ENCODE assay signal across 1 cellular context in the genomic region with DNA sequence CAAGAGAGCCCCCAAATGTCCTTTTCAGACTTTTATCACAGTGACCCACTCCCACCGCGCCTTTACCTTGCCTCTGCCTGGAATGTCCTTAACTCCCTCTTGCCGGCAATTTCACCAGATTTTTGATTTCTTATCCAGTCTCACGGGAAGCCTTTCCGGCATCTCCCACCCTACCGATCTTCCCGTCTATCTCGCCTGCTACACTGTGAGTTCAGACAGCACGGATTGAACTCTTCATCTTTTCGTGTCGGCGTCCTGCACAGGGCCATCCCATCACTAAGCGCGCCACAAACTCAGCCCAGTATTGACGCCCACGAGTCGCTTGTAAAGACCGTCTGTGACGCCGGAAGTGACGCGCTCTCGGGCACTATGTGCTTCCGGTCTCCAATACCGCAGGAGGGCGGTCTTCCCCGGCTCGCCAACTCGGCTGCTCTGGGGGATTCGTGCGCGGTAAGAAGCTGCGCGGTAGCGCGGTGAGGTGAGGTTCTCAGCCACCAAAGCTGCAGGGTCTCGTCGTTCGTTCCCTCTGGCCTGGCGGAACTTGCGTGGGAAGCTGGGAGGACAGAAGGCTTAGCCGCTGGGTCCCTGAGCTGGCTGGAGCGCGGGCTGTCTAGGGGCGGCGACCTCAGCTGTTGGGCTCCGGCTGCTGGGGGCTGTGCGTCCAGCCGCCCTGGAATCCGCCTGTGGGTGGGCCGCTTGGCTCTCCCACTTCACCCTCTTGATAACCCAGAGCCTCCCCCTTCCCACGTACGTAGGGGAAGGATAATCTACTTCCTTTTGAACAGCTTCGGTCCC.
TF ChIP-seq lines count a peak whose summit lies in the region.

A gene with protein sequence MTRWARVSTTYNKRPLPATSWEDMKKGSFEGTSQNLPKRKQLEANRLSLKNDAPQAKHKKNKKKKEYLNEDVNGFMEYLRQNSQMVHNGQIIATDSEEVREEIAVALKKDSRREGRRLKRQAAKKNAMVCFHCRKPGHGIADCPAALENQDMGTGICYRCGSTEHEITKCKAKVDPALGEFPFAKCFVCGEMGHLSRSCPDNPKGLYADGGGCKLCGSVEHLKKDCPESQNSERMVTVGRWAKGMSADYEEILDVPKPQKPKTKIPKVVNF (plus strand): TSS at position 367 of the 795 bp plus-strand sequence. CDS start 3,171 bp downstream, outside the sequence.

TF ChIP-seq in K562, 482 proteins besides CTCF, POLR2A, EP300 and RAD21 (continued from another document and continues in another):
- TF ChIP-seq CTCFL (IDR thresholded peaks at IDR 0.05; ENCODE audit: borderline replicate concordance, insufficient read depth, low read depth, low read length, poor library complexity, severe bottlenecking) (peak; percentile 58), SMAD3 (CRISPR knock-in tag; conservative IDR thresholded peaks at IDR 0.05) (no peak), ARID1B (IDR thresholded peaks at IDR 0.05) (0 out of 2 replicates have a peak, but pooled peaks have one; percentile 19), ZBED1 (IDR thresholded peaks at IDR 0.05) (peak; percentile 84), MAZ (CRISPR knock-in tag; conservative IDR thresholded peaks at IDR 0.05 in 1 of 2, IDR thresholded peaks at IDR 0.05 in 1 of 2) (peak in 1 of 2 experiments; percentile 70), HMG20A (CRISPR knock-in tag; conservative IDR thresholded peaks at IDR 0.05) (no peak), CBFB (CRISPR knock-in tag; IDR thresholded peaks at IDR 0.05) (peak; percentile 64; the same call in 1 of the 2 replicates), NRF1 (conservative IDR thresholded peaks at IDR 0.05 in 1 of 2, IDR thresholded peaks at IDR 0.05 in 1 of 2) (peak; percentile 85 to 88), BCLAF1 (IDR thresholded peaks at IDR 0.05; ENCODE audit: borderline replicate concordance in 1 of 2, control insufficient read depth in 1 of 2, low read depth in 2 of 2, low read length in 1 of 2) (no peak), TARDBP (IDR thresholded peaks at IDR 0.05) (no peak), FOXK2 (conservative IDR thresholded peaks at IDR 0.05 in 1 of 2, IDR thresholded peaks at IDR 0.05 in 1 of 2; ENCODE audit: low read depth in 2 of 2) (peak; percentile 88 to 91), SIN3A (IDR thresholded peaks at IDR 0.05; ENCODE audit: borderline replicate concordance in 2 of 2, control insufficient read depth in 1 of 2, low read depth in 2 of 2, low read length in 2 of 2) (peak; percentile 67 to 80; a peak in 3 of 4 replicates), ATF7 (IDR thresholded peaks at IDR 0.05) (peak; percentile 76), NEUROD1 (IDR thresholded peaks at IDR 0.05; ENCODE audit: borderline replicate concordance, low read depth, low read length, partially characterized antibody) (peak; percentile 49), NR2C1 (IDR thresholded peaks at IDR 0.05) (peak; percentile 94), NR2C1 (tag; IDR thresholded peaks at IDR 0.05) (peak; percentile 95), RBM25 (IDR thresholded peaks at IDR 0.05; ENCODE audit: low read depth, low read length, severe bottlenecking) (no peak), PYGO2 (tag; IDR thresholded peaks at IDR 0.05) (no peak), RFX7 (CRISPR knock-in tag; IDR thresholded peaks at IDR 0.05) (no peak), ZBTB26 (CRISPR knock-in tag; IDR thresholded peaks at IDR 0.05) (0 out of 2 replicates have a peak, but pooled peaks have one; percentile 53), TEAD4 (IDR thresholded peaks at IDR 0.05; ENCODE audit: low read length) (peak; percentile 11; the same call in 1 of the 2 replicates), TEAD4 (CRISPR knock-in tag; IDR thresholded peaks at IDR 0.05; ENCODE audit: borderline replicate concordance) (no peak), BCL6 (CRISPR knock-in tag; IDR thresholded peaks at IDR 0.05) (no peak), ETV6 (IDR thresholded peaks at IDR 0.05; ENCODE audit: borderline replicate concordance in 1 of 2, low read depth in 2 of 2, low read length in 1 of 2) (peak in 1 of 2 experiments; percentile 34; a peak in 1 of 4 replicates), ETV6 (CRISPR knock-in tag; IDR thresholded peaks at IDR 0.05; ENCODE audit: borderline replicate concordance) (no peak), ZNF263 (CRISPR knock-in tag; IDR thresholded peaks at IDR 0.05; ENCODE audit: borderline replicate concordance) (no peak; the same call in 1 of the 2 replicates), CBX2 (IDR thresholded peaks at IDR 0.05; ENCODE audit: insufficient read depth, low read length, poor library complexity, severe bottlenecking) (no peak), C11orf30 (IDR thresholded peaks at IDR 0.05; ENCODE audit: low read depth) (peak; percentile 93)
- TF ChIP-seq, protein P1, sequence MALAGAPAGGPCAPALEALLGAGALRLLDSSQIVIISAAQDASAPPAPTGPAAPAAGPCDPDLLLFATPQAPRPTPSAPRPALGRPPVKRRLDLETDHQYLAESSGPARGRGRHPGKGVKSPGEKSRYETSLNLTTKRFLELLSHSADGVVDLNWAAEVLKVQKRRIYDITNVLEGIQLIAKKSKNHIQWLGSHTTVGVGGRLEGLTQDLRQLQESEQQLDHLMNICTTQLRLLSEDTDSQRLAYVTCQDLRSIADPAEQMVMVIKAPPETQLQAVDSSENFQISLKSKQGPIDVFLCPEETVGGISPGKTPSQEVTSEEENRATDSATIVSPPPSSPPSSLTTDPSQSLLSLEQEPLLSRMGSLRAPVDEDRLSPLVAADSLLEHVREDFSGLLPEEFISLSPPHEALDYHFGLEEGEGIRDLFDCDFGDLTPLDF (CRISPR knock-in tag; IDR thresholded peaks at IDR 0.05) = peak; percentile 56; the same call in 1 of the 2 replicates
- TF ChIP-seq, protein P2, sequence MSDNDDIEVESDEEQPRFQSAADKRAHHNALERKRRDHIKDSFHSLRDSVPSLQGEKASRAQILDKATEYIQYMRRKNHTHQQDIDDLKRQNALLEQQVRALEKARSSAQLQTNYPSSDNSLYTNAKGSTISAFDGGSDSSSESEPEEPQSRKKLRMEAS (CRISPR knock-in tag; IDR thresholded peaks at IDR 0.05) = peak; percentile 78
- TF ChIP-seq, protein P3, sequence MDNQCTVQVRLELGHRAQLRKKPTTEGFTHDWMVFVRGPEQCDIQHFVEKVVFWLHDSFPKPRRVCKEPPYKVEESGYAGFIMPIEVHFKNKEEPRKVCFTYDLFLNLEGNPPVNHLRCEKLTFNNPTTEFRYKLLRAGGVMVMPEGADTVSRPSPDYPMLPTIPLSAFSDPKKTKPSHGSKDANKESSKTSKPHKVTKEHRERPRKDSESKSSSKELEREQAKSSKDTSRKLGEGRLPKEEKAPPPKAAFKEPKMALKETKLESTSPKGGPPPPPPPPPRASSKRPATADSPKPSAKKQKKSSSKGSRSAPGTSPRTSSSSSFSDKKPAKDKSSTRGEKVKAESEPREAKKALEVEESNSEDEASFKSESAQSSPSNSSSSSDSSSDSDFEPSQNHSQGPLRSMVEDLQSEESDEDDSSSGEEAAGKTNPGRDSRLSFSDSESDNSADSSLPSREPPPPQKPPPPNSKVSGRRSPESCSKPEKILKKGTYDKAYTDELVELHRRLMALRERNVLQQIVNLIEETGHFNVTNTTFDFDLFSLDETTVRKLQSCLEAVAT (IDR thresholded peaks at IDR 0.05) = peak in 1 of 2 experiments; percentile 78; a peak in 2 of 4 replicates
- TF ChIP-seq, protein P4, sequence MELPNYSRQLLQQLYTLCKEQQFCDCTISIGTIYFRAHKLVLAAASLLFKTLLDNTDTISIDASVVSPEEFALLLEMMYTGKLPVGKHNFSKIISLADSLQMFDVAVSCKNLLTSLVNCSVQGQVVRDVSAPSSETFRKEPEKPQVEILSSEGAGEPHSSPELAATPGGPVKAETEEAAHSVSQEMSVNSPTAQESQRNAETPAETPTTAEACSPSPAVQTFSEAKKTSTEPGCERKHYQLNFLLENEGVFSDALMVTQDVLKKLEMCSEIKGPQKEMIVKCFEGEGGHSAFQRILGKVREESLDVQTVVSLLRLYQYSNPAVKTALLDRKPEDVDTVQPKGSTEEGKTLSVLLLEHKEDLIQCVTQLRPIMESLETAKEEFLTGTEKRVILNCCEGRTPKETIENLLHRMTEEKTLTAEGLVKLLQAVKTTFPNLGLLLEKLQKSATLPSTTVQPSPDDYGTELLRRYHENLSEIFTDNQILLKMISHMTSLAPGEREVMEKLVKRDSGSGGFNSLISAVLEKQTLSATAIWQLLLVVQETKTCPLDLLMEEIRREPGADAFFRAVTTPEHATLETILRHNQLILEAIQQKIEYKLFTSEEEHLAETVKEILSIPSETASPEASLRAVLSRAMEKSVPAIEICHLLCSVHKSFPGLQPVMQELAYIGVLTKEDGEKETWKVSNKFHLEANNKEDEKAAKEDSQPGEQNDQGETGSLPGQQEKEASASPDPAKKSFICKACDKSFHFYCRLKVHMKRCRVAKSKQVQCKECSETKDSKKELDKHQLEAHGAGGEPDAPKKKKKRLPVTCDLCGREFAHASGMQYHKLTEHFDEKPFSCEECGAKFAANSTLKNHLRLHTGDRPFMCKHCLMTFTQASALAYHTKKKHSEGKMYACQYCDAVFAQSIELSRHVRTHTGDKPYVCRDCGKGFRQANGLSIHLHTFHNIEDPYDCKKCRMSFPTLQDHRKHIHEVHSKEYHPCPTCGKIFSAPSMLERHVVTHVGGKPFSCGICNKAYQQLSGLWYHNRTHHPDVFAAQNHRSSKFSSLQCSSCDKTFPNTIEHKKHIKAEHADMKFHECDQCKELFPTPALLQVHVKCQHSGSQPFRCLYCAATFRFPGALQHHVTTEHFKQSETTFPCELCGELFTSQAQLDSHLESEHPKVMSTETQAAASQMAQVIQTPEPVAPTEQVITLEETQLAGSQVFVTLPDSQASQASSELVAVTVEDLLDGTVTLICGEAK (IDR thresholded peaks at IDR 0.05) = peak; percentile 98
- TF ChIP-seq, protein P4 (CRISPR knock-in tag; IDR thresholded peaks at IDR 0.05) = no peak
